In genomic region chr20:46168438-46168837, GRCh38 we compare ENCODE assay signal across 1 cellular context.
TF ChIP-seq lines count a peak whose summit lies in the region.

No MANE protein-coding gene starts in this region.

TF ChIP-seq in HepG2, 621 proteins besides CTCF, POLR2A, EP300 and RAD21:
- TF ChIP-seq HIVEP1 (CRISPR knock-in tag; IDR thresholded peaks at IDR 0.05), result no peak
- TF ChIP-seq FOXO1 (CRISPR knock-in tag; IDR thresholded peaks at IDR 0.05), result no peak
- no peak for TF ChIP-seq ZFP91 (CRISPR knock-in tag; IDR thresholded peaks at IDR 0.05; ENCODE audit: borderline replicate concordance)
- no peak for TF ChIP-seq ZNF367 (CRISPR knock-in tag; IDR thresholded peaks at IDR 0.05; ENCODE audit: borderline replicate concordance)
- no peak for TF ChIP-seq ZFP90 (CRISPR knock-in tag; IDR thresholded peaks at IDR 0.05; ENCODE audit: borderline replicate concordance)
- no peak for TF ChIP-seq ATF7-NPFF (CRISPR knock-in tag; IDR thresholded peaks at IDR 0.05; ENCODE audit: low read depth)
- TF ChIP-seq MNT (IDR thresholded peaks at IDR 0.05), result peak; percentile 100
- TF ChIP-seq ZFP36L2 (CRISPR knock-in tag; IDR thresholded peaks at IDR 0.05), result no peak
- no peak for TF ChIP-seq ZNF292 (CRISPR knock-in tag; IDR thresholded peaks at IDR 0.05; ENCODE audit: borderline replicate concordance, low read depth)
- 0 out of 2 replicates have a peak, but pooled peaks have one; percentile 42 for TF ChIP-seq KLF13 (CRISPR knock-in tag; IDR thresholded peaks at IDR 0.05)
- TF ChIP-seq ZKSCAN1 (IDR thresholded peaks at IDR 0.05; ENCODE audit: low read length), result no peak
- TF ChIP-seq ZNF678 (CRISPR knock-in tag; IDR thresholded peaks at IDR 0.05), result no peak
